ENCODE assay signal across 17 cellular contexts in the genomic region with DNA sequence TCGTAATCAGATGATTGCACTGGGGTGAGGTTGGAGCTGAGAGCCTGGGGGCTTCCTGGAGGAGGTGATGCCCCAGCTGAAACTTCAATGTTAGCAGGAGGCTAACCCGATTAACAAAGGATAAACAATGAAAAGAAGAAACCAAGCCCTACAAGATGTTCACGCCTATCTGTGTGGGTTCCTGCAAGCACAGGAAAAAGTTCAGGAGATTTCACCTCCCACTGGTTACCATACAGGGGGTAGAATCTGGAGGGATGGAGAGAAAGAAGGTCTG. TPM values are rescaled to one million over a fixed set of nuclear protein-coding genes. Genes with fewer than 3 reads are reported as not detected.
"Had no signal": no experiment of that assay in that cellular context is flagged by ENCODE, and none has a peak within 500 bp of the region (broad histone marks: within the 10 kb centered on the region; RNA-seq: fewer than 3 reads in every experiment).

No MANE protein-coding gene starts in this region.

- H3K36me3 ChIP-seq: thyroid gland had no signal

- DNase-seq: activated CD4-positive, CD25-positive, alpha-beta regulatory T cell treated with anti-CD3 and anti-CD28 coated beads, Interleukin-2, amount 50 U/mL, for 72 hours; amniotic stem cell; caudate nucleus; foreskin keratinocyte; glutamatergic neuron; hypothalamus; kidney; left ventricle myocardium superior; naive thymus-derived CD8-positive, alpha-beta T cell; retina; T1000; thyroid gland had no signal

- H3K4me3 ChIP-seq: coronary artery, thyroid gland had no signal

- H3K9me3 ChIP-seq: thyroid gland had no signal

- ATAC-seq: foreskin keratinocyte; left ventricle myocardium superior; naive thymus-derived CD8-positive, alpha-beta T cell had no signal

- H3K27me3 Mint-ChIP-seq: memory B cell had no signal

- H3K36me3 Mint-ChIP-seq: activated naive CD8-positive, alpha-beta T cell; memory B cell; stimulated activated memory B cell treated with anti-CD40 and anti-IgM and Interleukin-4, amounts not matched to agents 10 μg/mL and 1 μg/mL and 100 μg/mL, for 72 hours had no signal

- H3K4me1 ChIP-seq: foreskin keratinocyte, thyroid gland had no signal

- H3K4me3 Mint-ChIP-seq: activated naive CD8-positive, alpha-beta T cell; memory B cell; naive thymus-derived CD8-positive, alpha-beta T cell; stimulated activated memory B cell treated with anti-CD40 and anti-IgM and Interleukin-4, amounts not matched to agents 10 μg/mL and 1 μg/mL and 100 μg/mL, for 72 hours had no signal

- H3K27me3 ChIP-seq: foreskin keratinocyte, thyroid gland had no signal

- H3K27ac ChIP-seq: coronary artery, foreskin keratinocyte, thyroid gland had no signal

- H3K27ac Mint-ChIP-seq: activated naive CD8-positive, alpha-beta T cell; memory B cell; stimulated activated memory B cell treated with anti-CD40 and anti-IgM and Interleukin-4, amounts not matched to agents 10 μg/mL and 1 μg/mL and 100 μg/mL, for 72 hours had no signal

RNA-seq across cellular contexts. Expression of gene JAKMIP1, which starts 27.5 kb away (rescaled TPM):
- total RNA-seq: endothelial cell of umbilical vein, foreskin keratinocyte, left ventricle myocardium superior had no signal
- polyA plus RNA-seq: endothelial cell of umbilical vein, foreskin keratinocyte had no signal
